In the genomic region with DNA sequence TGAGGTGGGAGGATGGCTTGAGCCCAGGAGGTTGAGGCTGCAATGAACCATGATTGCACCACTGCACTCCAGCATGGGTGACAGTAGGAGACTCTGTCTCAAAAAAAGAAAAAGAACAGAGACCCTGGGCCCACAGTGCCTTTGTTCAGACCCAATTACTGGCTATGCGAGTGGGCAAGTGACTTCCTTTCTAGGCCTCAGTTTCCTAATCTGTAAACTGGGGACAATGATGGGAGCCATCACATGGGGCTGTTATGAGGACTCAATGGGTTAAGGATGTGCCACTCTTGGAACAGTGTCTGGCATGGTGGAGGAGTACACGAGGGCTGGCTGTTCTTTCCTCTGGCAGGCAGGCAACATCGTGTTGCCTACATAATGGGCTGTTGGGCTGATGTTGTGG, we compare ENCODE assay signal across 16 cellular contexts. TPM values are rescaled to one million over a fixed set of nuclear protein-coding genes. Genes with fewer than 3 reads are reported as not detected.
A peak's percentile ranks its signal among the peaks of the same experiment; 100 is the strongest.
DNase-seq lines count a peak whose midpoint lies in the region; ATAC-seq, FAIRE-seq and TF ChIP-seq lines count a peak whose summit lies in the region.
"Had no signal": no experiment of that assay in that cellular context is flagged by ENCODE, and none has a peak within 500 bp of the region (broad histone marks: within the 10 kb centered on the region; RNA-seq: fewer than 3 reads in every experiment).

No MANE protein-coding gene starts in this region.

- no peak overlapping the region for H3K23ac ChIP-seq in mesenchymal stem cell (ENCODE audit: low read length in 2 of 2)

- no peak overlapping the region for H2BK120ac ChIP-seq in mesenchymal stem cell (ENCODE audit: low read depth, low read length)

- no peak overlapping the region for H3K9ac ChIP-seq in mesenchymal stem cell (ENCODE audit: low read length)
- H3K9ac ChIP-seq: BLaER1 treated with 17β-estradiol and CSF1 and Interleukin-3, amounts not matched to agents 10 nM and 100 nM; GM23248 had no signal

- no peaks in the 10 kb centered on the region for H3K9me3 ChIP-seq in left ventricle myocardium inferior (replicated peaks)
- no peaks in the 10 kb centered on the region for H3K9me3 ChIP-seq in right atrium auricular region
- H3K9me3 ChIP-seq in adrenal gland (replicated peaks in 1 of 3), result no peaks in the 10 kb centered on the region
- no peaks in the 10 kb centered on the region for H3K9me3 ChIP-seq in mesenchymal stem cell (ENCODE audit: control insufficient read depth, low read length)
- H3K9me3 ChIP-seq: BLaER1 treated with 17β-estradiol and CSF1 and Interleukin-3, amounts not matched to agents 10 nM and 100 nM; HAP-1 had no signal

- H2AFZ ChIP-seq in mesenchymal stem cell (ENCODE audit: low read depth, low read length), result no peak overlapping the region
- H2AFZ ChIP-seq: GM23248 had no signal

- no peak for DNase-seq in left ventricle myocardium inferior
- DNase-seq in right atrium auricular region (ENCODE audit: low spot score), result no peak
- no peak for DNase-seq in adrenal gland
- DNase-seq in mesenchymal stem cell, result no peak
- no peak for DNase-seq in glutamatergic neuron
- no peak for DNase-seq in RCC 7860 (ENCODE audit: low spot score)
- DNase-seq: 8988T; CD8-positive, alpha-beta T cell had no signal

- no peaks in the 10 kb centered on the region for H3K36me3 ChIP-seq in left ventricle myocardium inferior
- H3K36me3 ChIP-seq in right atrium auricular region, result no peaks in the 10 kb centered on the region
- H3K36me3 ChIP-seq in adrenal gland (replicated peaks in 1 of 2), result no peaks in the 10 kb centered on the region
- no peaks in the 10 kb centered on the region for H3K36me3 ChIP-seq in mesenchymal stem cell (ENCODE audit: control insufficient read depth in 1 of 2, insufficient read depth in 2 of 2, low read depth in 1 of 2, low read length in 2 of 2)
- H3K36me3 ChIP-seq: BLaER1 treated with 17β-estradiol and CSF1 and Interleukin-3, amounts not matched to agents 10 nM and 100 nM; HAP-1 had no signal

- H3K4ac ChIP-seq in mesenchymal stem cell (ENCODE audit: low read depth in 1 of 2, low read length in 2 of 2), result no peak overlapping the region

- ATAC-seq in GM21515 (IDR thresholded peaks at IDR 0.05; ENCODE audit: unreplicated experiment), result no peak
- ATAC-seq: CD8-positive, alpha-beta T cell had no signal

- peaks cover 8% of the 10 kb centered on the region for H3K9me3 Mint-ChIP-seq in glutamatergic neuron (ENCODE audit: unreplicated experiment)
- H3K9me3 Mint-ChIP-seq: CD8-positive, alpha-beta T cell had no signal

- H3K4me3 Mint-ChIP-seq in glutamatergic neuron (ENCODE audit: unreplicated experiment), result no peak overlapping the region
- H3K4me3 Mint-ChIP-seq: B cell; CD8-positive, alpha-beta T cell had no signal

- FAIRE-seq in RCC 7860 (lab: Jason Lieb, UNC), result no peak
- FAIRE-seq: G401.6, GM12891, GM19239 had no signal

- peaks cover 3% of the 10 kb centered on the region for H3K4me1 Mint-ChIP-seq in glutamatergic neuron (ENCODE audit: low read depth, unreplicated experiment)
- H3K4me1 Mint-ChIP-seq: B cell had no signal

- no peak for TF ChIP-seq POLR2A in adrenal gland (IDR thresholded peaks at IDR 0.05)

- peak overlapping the region; percentile 43 for H4K91ac ChIP-seq in mesenchymal stem cell (ENCODE audit: low read length)

- H3K79me1 ChIP-seq in mesenchymal stem cell (replicated peaks; ENCODE audit: low read length, poor library complexity, severe bottlenecking), result no peaks in the 10 kb centered on the region

- H2BK12ac ChIP-seq in mesenchymal stem cell (ENCODE audit: low read length in 2 of 2), result peak overlapping the region in 1 of 2 experiments; percentile 72

- intact Hi-C loops in left ventricle myocardium inferior (cut with micrococcal nuclease), result no loop called here
- intact Hi-C loops in adrenal gland (cut with DNase I), result no loop called here

- no peaks in the 10 kb centered on the region for H3K27me3 ChIP-seq in left ventricle myocardium inferior (ENCODE audit: low read depth)
- no peaks in the 10 kb centered on the region for H3K27me3 ChIP-seq in right atrium auricular region
- H3K27me3 ChIP-seq in adrenal gland, result no peaks in the 10 kb centered on the region
- H3K27me3 ChIP-seq in mesenchymal stem cell (ENCODE audit: control insufficient read depth in 1 of 2, insufficient read depth in 1 of 2, low read length in 2 of 2), result peaks cover 0 to 40% of the 10 kb centered on the region in 2 experiments
- H3K27me3 ChIP-seq: BLaER1 treated with 17β-estradiol and CSF1 and Interleukin-3, amounts not matched to agents 10 nM and 100 nM had no signal

- H3K27ac ChIP-seq in left ventricle myocardium inferior (replicated peaks) (peak overlapping the region; percentile 76), right atrium auricular region (peak overlapping the region in 1 of 2 donors; percentile 68), adrenal gland (peak overlapping the region in 4 of 5 donors; percentile 51 to 85 (median 74)), mesenchymal stem cell (ENCODE audit: low read length, poor library complexity, severe bottlenecking) (no peak overlapping the region)
- H3K27ac ChIP-seq: BLaER1 treated with 17β-estradiol and CSF1 and Interleukin-3, amounts not matched to agents 10 nM and 100 nM; GM23248 had no signal

- H3K18ac ChIP-seq in mesenchymal stem cell (ENCODE audit: low read depth in 1 of 2, low read length in 2 of 2), result peak overlapping the region in 1 of 2 experiments; percentile 42

- H2BK5ac ChIP-seq in mesenchymal stem cell (ENCODE audit: low read depth, low read length, poor library complexity, severe bottlenecking), result no peak overlapping the region

- H3K4me1 ChIP-seq in left ventricle myocardium inferior (peaks cover 23% of the 10 kb centered on the region), right atrium auricular region (peaks cover 0 to 9% of the 10 kb centered on the region in 2 donors), adrenal gland (replicated peaks in 1 of 2) (peaks cover 25 to 61% of the 10 kb centered on the region in 2 donors), mesenchymal stem cell (ENCODE audit: control insufficient read depth, insufficient read depth, low read depth, low read length) (no peaks in the 10 kb centered on the region)
- H3K4me1 ChIP-seq: HAP-1 had no signal

- peaks cover 9% of the 10 kb centered on the region for H3K27me3 Mint-ChIP-seq in glutamatergic neuron (ENCODE audit: unreplicated experiment)

- no peak overlapping the region for H2AK5ac ChIP-seq in mesenchymal stem cell (ENCODE audit: low read length, severe bottlenecking)

- no peak overlapping the region for H3K27ac Mint-ChIP-seq in glutamatergic neuron (ENCODE audit: unreplicated experiment)
- H3K27ac Mint-ChIP-seq: B cell; CD8-positive, alpha-beta T cell had no signal

- TF ChIP-seq CTCF in left ventricle myocardium inferior (IDR thresholded peaks at IDR 0.05; ENCODE audit: borderline replicate concordance), result no peak
- TF ChIP-seq CTCF in right atrium auricular region (IDR thresholded peaks at IDR 0.05), result no peak
- TF ChIP-seq CTCF in adrenal gland (IDR thresholded peaks at IDR 0.05), result no peak
- no peak for TF ChIP-seq CTCF in glutamatergic neuron (IDR thresholded peaks at IDR 0.05; ENCODE audit: partially characterized antibody, unreplicated experiment)

- H3K14ac ChIP-seq in mesenchymal stem cell (ENCODE audit: low read length in 2 of 2), result no peak overlapping the region

- no peak overlapping the region for H2BK15ac ChIP-seq in mesenchymal stem cell (ENCODE audit: low read depth, poor library complexity, severe bottlenecking)

- H4K8ac ChIP-seq in mesenchymal stem cell (ENCODE audit: low read length), result no peak overlapping the region

- H3K4me2 ChIP-seq in mesenchymal stem cell (ENCODE audit: low read length, poor library complexity, severe bottlenecking), result no peak overlapping the region
- H3K4me2 ChIP-seq: BLaER1 treated with 17β-estradiol and CSF1 and Interleukin-3, amounts not matched to agents 10 nM and 100 nM had no signal

- peaks cover 7% of the 10 kb centered on the region for H3K36me3 Mint-ChIP-seq in glutamatergic neuron (ENCODE audit: unreplicated experiment)
- H3K36me3 Mint-ChIP-seq: CD8-positive, alpha-beta T cell had no signal

- no peak overlapping the region for H3K4me3 ChIP-seq in left ventricle myocardium inferior
- H3K4me3 ChIP-seq in right atrium auricular region, result no peak overlapping the region
- no peak overlapping the region for H3K4me3 ChIP-seq in adrenal gland
- H3K4me3 ChIP-seq in mesenchymal stem cell (ENCODE audit: insufficient read depth in 1 of 2, low read depth in 1 of 2, low read length in 2 of 2), result no peak overlapping the region
- H3K4me3 ChIP-seq: BLaER1 treated with 17β-estradiol and CSF1 and Interleukin-3, amounts not matched to agents 10 nM and 100 nM; GM23248; HAP-1 had no signal

- 81 to 96% (median 85%) methylated on average over 2 to 3 of the region's 3 CpGs for WGBS in adrenal gland, 4 donors
- 98% methylated on average over 3 of the region's 3 CpGs for WGBS in mesenchymal stem cell

RNA-seq across cellular contexts. Expression of a gene that starts 47.3 kb away (rescaled TPM):
- 763 TPM for total RNA-seq in left ventricle myocardium inferior
- total RNA-seq in right atrium auricular region, result 100 to 1,000 TPM; 163 to 238 TPM
- total RNA-seq in adrenal gland, result 100 to 1,000 TPM; 194 to 952 (median 387) TPM
- polyA plus RNA-seq in adrenal gland, result 100 to 1,000 TPM; 139 to 339 (median 176) TPM
- 8.0 TPM for polyA plus RNA-seq in mesenchymal stem cell (2013, experiment 1 of 2)
- polyA plus RNA-seq in mesenchymal stem cell (2013, experiment 2 of 2), result 8.0 TPM
- total RNA-seq in glutamatergic neuron (ENCODE audit: unreplicated experiment), result 677 TPM
- total RNA-seq: CD8-positive, alpha-beta T cell had no signal
